Comparison of ENCODE assay signal across 16 cellular contexts in genomic region chr2:190050001-190050400, GRCh38. TPM values are rescaled to one million over a fixed set of nuclear protein-coding genes. Genes with fewer than 3 reads are reported as not detected.
DNase-seq lines count a peak whose midpoint lies in the region; ATAC-seq and TF ChIP-seq lines count a peak whose summit lies in the region.
"Had no signal": no experiment of that assay in that cellular context is flagged by ENCODE, and none has a peak within 500 bp of the region (broad histone marks: within the 10 kb centered on the region; RNA-seq: fewer than 3 reads in every experiment).

No MANE protein-coding gene starts in this region.

- CTCF ChIA-PET in AG04449 (lab: Yijun Ruan, JAX), result interaction anchor here (0.8 to 2.2 kb wide), 2 partner anchors 15 to 19 kb away, joined by 3 to 7 read pairs; no protein-coding TSS in a partner anchor

- DNase-seq in AG04449 (ENCODE audit: low read depth, low spot score) (peak; percentile 5), SK-N-DZ (ENCODE audit: low spot score) (peak; percentile 33), fibroblast of the conjunctiva (ENCODE audit: low read depth) (peak; percentile 0), GM13976 (ENCODE audit: low spot score) (no peak), GM19240 (ENCODE audit: insufficient read length, low spot score) (no peak)
- DNase-seq: glutamatergic neuron; KG1; naive B cell; NCI-H1092; NCI-H2227 treated with DMSO at 0.1 percent for 48 hours; SIG-M5; stimulated activated CD4-positive, alpha-beta T cell treated with anti-CD3 and anti-CD28 coated beads, Interleukin-2, amount 100 ng/mL, for 48 hours had no signal

- in situ Hi-C loops in GM13976 (cut with MboI; ENCODE audit: low sequenced_read_pairs, unreplicated experiment), result loop anchor here (25.0 kb wide), 1 partner anchor 388 kb away; the partner anchor contains the start of genes ANKAR and ASNSD1

- POLR2A ChIA-PET in AG04449 (lab: Yijun Ruan, JAX), result no interaction called here

- H3K4me3 ChIP-seq in AG04449 (ENCODE audit: low read depth, low read length), result no peak overlapping the region
- H3K4me3 ChIP-seq: lung had no signal

- peak; percentile 57 for ATAC-seq in GM18907 (IDR thresholded peaks at IDR 0.05; ENCODE audit: unreplicated experiment)
- ATAC-seq in HG02973 (IDR thresholded peaks at IDR 0.05; ENCODE audit: unreplicated experiment), result no peak
- ATAC-seq in HG03095 (IDR thresholded peaks at IDR 0.05; ENCODE audit: unreplicated experiment), result no peak

- TF ChIP-seq CTCF in AG04449 (IDR thresholded peaks at IDR 0.05; ENCODE audit: insufficient read depth, low read length, missing control alignments) (no peak), GM13976 (IDR thresholded peaks at IDR 0.05; ENCODE audit: borderline replicate concordance, control extremely low read depth, extremely low read depth, insufficient read depth, missing control alignments) (no peak)

RNA-seq across cellular contexts. Expression of gene MSTN, which starts 12.5 kb away (rescaled TPM):
- polyA plus RNA-seq in SK-N-DZ (2014; cell fraction: cytosol; rRNA removed), result not detected in 2 replicates
- polyA plus RNA-seq in SK-N-DZ (2014; cell fraction: nucleus; rRNA removed), result 0.30 TPM in 1 of 2 replicates, not detected in the other

Comparison
In these comparisons a context has a peak if more than half of its experiments do, and no peak if none do; other contexts are left out.
1. DNase-seq: peak in AG04449 (single experiment), SK-N-DZ (single experiment) and fibroblast of the conjunctiva (single experiment); none in GM13976 (single experiment) and GM19240 (single experiment).